Comparison of ENCODE assay signal across 11 cellular contexts in genomic region chr4:185716008-185716976, GRCh38.
DNase-seq lines count a peak whose midpoint lies in the region; ATAC-seq and TF ChIP-seq lines count a peak whose summit lies in the region.
"Had no signal": no experiment of that assay in that cellular context is flagged by ENCODE, and none has a peak within 500 bp of the region (broad histone marks: within the 10 kb centered on the region; RNA-seq: fewer than 3 reads in every experiment).

No MANE protein-coding gene starts in this region.

- H3K4me1 Mint-ChIP-seq in nephron progenitor cell, result peaks cover 38% of the 10 kb centered on the region
- peaks cover under 1% of the 10 kb centered on the region for H3K4me1 Mint-ChIP-seq in osteocyte (ENCODE audit: unreplicated experiment)
- H3K4me1 Mint-ChIP-seq: activated CD4-positive, alpha-beta T cell treated with anti-CD3 and anti-CD28 coated beads for 36 hours; activated T-helper 17 cell treated with anti-CD3 and anti-CD28 coated beads, Interleukin-2, amount 50 U/mL, for 72 hours had no signal

- H3K4me3 ChIP-seq in endocrine pancreas (ENCODE audit: control insufficient read depth, insufficient read depth, low read length), result peak overlapping the region; percentile 40
- H3K4me3 ChIP-seq in psoas muscle, result no peak overlapping the region

- intact Hi-C loops in psoas muscle (cut with DNase I), result no loop called here

- H3K27me3 ChIP-seq in endocrine pancreas (ENCODE audit: control insufficient read depth, insufficient read depth, low read length) (no peaks in the 10 kb centered on the region), psoas muscle (ENCODE audit: insufficient read depth in 3 of 3, low read length in 2 of 3) (no peaks in the 10 kb centered on the region)

- no peaks in the 10 kb centered on the region for H3K27me3 Mint-ChIP-seq in nephron progenitor cell (ENCODE audit: low read depth, poor library complexity)
- no peaks in the 10 kb centered on the region for H3K27me3 Mint-ChIP-seq in osteocyte (ENCODE audit: unreplicated experiment)

- H3K9me3 Mint-ChIP-seq in nephron progenitor cell, result peaks cover 4% of the 10 kb centered on the region
- no peaks in the 10 kb centered on the region for H3K9me3 Mint-ChIP-seq in osteocyte (ENCODE audit: unreplicated experiment)
- H3K9me3 Mint-ChIP-seq: activated T-helper 17 cell treated with anti-CD3 and anti-CD28 coated beads, Interleukin-2, amount 50 U/mL, for 72 hours had no signal

- H3K36me3 Mint-ChIP-seq in nephron progenitor cell (ENCODE audit: low read depth) (no peaks in the 10 kb centered on the region), osteocyte (ENCODE audit: unreplicated experiment) (no peaks in the 10 kb centered on the region)

- H3K4me3 Mint-ChIP-seq in nephron progenitor cell, result no peak overlapping the region
- H3K4me3 Mint-ChIP-seq in osteocyte (ENCODE audit: unreplicated experiment), result no peak overlapping the region
- H3K4me3 Mint-ChIP-seq: activated CD4-positive, alpha-beta T cell treated with anti-CD3 and anti-CD28 coated beads for 36 hours; activated T-helper 17 cell treated with anti-CD3 and anti-CD28 coated beads, Interleukin-2, amount 50 U/mL, for 72 hours had no signal

- TF ChIP-seq CTCF in nephron progenitor cell (IDR thresholded peaks at IDR 0.05), result no peak
- no peak for TF ChIP-seq CTCF in osteocyte (IDR thresholded peaks at IDR 0.05)
- TF ChIP-seq CTCF in psoas muscle (IDR thresholded peaks at IDR 0.05), result no peak

- peaks cover 29% of the 10 kb centered on the region for H3K4me1 ChIP-seq in endocrine pancreas (ENCODE audit: control insufficient read depth, insufficient read depth, low read length)
- no peaks in the 10 kb centered on the region for H3K4me1 ChIP-seq in psoas muscle

- H3K9ac ChIP-seq in endocrine pancreas (ENCODE audit: control insufficient read depth, insufficient read depth, low read length), result no peak overlapping the region

- peak; percentile 17 for DNase-seq in COLO668 (lab: John Stamatoyannopoulos, UW; ENCODE audit: unreplicated experiment)
- peak; percentile 91 for DNase-seq in NCI-H2107 treated with DMSO at 0.1 percent for 48 hours (lab: John Stamatoyannopoulos, UW; ENCODE audit: unreplicated experiment)
- peak; percentile 24 for DNase-seq in nephron progenitor cell
- DNase-seq in NCI-H226, result no peak
- DNase-seq in osteocyte (ENCODE audit: extremely low spot score, unreplicated experiment), result no peak
- no peak for DNase-seq in psoas muscle
- DNase-seq in GM03348 (ENCODE audit: low spot score), result no peak
- DNase-seq: activated CD4-positive, alpha-beta T cell treated with anti-CD3 and anti-CD28 coated beads for 36 hours; NCI-H446 had no signal

- no peak overlapping the region for H3K27ac ChIP-seq in psoas muscle

- no peak for ATAC-seq in psoas muscle
- ATAC-seq: activated CD4-positive, alpha-beta T cell treated with anti-CD3 and anti-CD28 coated beads for 36 hours; activated T-helper 17 cell treated with anti-CD3 and anti-CD28 coated beads, Interleukin-2, amount 50 U/mL, for 72 hours had no signal

- 67 to 73% (median 67%) methylated on average over 18 of the region's 18 CpGs for WGBS in psoas muscle, 3 donors

- H3K9me3 ChIP-seq in endocrine pancreas (ENCODE audit: control insufficient read depth, low read length) (no peaks in the 10 kb centered on the region), psoas muscle (no peaks in the 10 kb centered on the region)

- H3K36me3 ChIP-seq in endocrine pancreas (ENCODE audit: control insufficient read depth, insufficient read depth, low read length) (no peaks in the 10 kb centered on the region), psoas muscle (ENCODE audit: insufficient read depth in 1 of 2, low read depth in 1 of 2) (no peaks in the 10 kb centered on the region)

- H3K27ac Mint-ChIP-seq in nephron progenitor cell, result peak overlapping the region; percentile 77
- H3K27ac Mint-ChIP-seq in osteocyte (ENCODE audit: unreplicated experiment), result no peak overlapping the region
- H3K27ac Mint-ChIP-seq: activated CD4-positive, alpha-beta T cell treated with anti-CD3 and anti-CD28 coated beads for 36 hours; activated T-helper 17 cell treated with anti-CD3 and anti-CD28 coated beads, Interleukin-2, amount 50 U/mL, for 72 hours had no signal

Comparison
In these comparisons a context has a peak if more than half of its experiments do, and no peak if none do; other contexts are left out.
1. DNase-seq: peak in COLO668 (single experiment), NCI-H2107 treated with DMSO at 0.1 percent for 48 hours (single experiment) and nephron progenitor cell (single experiment); none in NCI-H226 (single experiment), osteocyte (single experiment), psoas muscle (0 of 2) and GM03348 (single experiment).